17 cellular contexts compared by ENCODE assay signal in genomic region chr20:25059487-25059820, GRCh38. TPM values are rescaled to one million over a fixed set of nuclear protein-coding genes. Genes with fewer than 3 reads are reported as not detected.
A peak's percentile ranks its signal among the peaks of the same experiment; 100 is the strongest.
DNase-seq lines count a peak whose midpoint lies in the region; ATAC-seq and TF ChIP-seq lines count a peak whose summit lies in the region.
"Had no signal": no experiment of that assay in that cellular context is flagged by ENCODE, and none has a peak within 500 bp of the region (broad histone marks: within the 10 kb centered on the region; RNA-seq: fewer than 3 reads in every experiment).

No MANE protein-coding gene starts in this region.

- H3K4me1 Mint-ChIP-seq in T-helper 2 cell treated with Interferon-gamma antibody and Interleukin-4, amounts not matched to agents 5 μg/mL and 100 μg/mL, for 36 hours (ENCODE audit: low read depth) = peaks cover 33% of the 10 kb centered on the region
- peaks cover 15 to 44% (median 34%) of the 10 kb centered on the region in 4 donors for H3K4me1 Mint-ChIP-seq in naive thymus-derived CD8-positive, alpha-beta T cell
- H3K4me1 Mint-ChIP-seq in stimulated activated naive B cell treated with anti-CD40 and anti-IgM and Interleukin-4, amounts not matched to agents 10 μg/mL and 1 μg/mL and 100 μg/mL, for 72 hours = peaks cover 36 to 54% of the 10 kb centered on the region in 2 donors

- peaks cover 10% of the 10 kb centered on the region for H3K36me3 Mint-ChIP-seq in T-helper 2 cell treated with Interferon-gamma antibody and Interleukin-4, amounts not matched to agents 5 μg/mL and 100 μg/mL, for 36 hours (ENCODE audit: low read depth)
- peaks cover 0 to 6% (median 0%) of the 10 kb centered on the region in 3 donors for H3K36me3 Mint-ChIP-seq in naive thymus-derived CD8-positive, alpha-beta T cell
- H3K36me3 Mint-ChIP-seq in stimulated activated naive B cell treated with anti-CD40 and anti-IgM and Interleukin-4, amounts not matched to agents 10 μg/mL and 1 μg/mL and 100 μg/mL, for 72 hours = no peaks in the 10 kb centered on the region

- no peaks in the 10 kb centered on the region for H3K36me3 ChIP-seq in tibial nerve

- ATAC-seq in naive thymus-derived CD8-positive, alpha-beta T cell = no peak
- ATAC-seq in stimulated activated naive B cell treated with anti-CD40 and anti-IgM and Interleukin-4, amounts not matched to agents 10 μg/mL and 1 μg/mL and 100 μg/mL, for 72 hours (replicated peaks) = no peak
- ATAC-seq in HG03095 (IDR thresholded peaks at IDR 0.05; ENCODE audit: unreplicated experiment) = no peak

- no peak for TF ChIP-seq POLR2A in tibial nerve (IDR thresholded peaks at IDR 0.05)

- H3K4me1 ChIP-seq in tibial nerve = peaks cover 0 to 37% (median 31%) of the 10 kb centered on the region in 4 donors

- no peak overlapping the region for H3K4me3 ChIP-seq in coronary artery
- no peak overlapping the region for H3K4me3 ChIP-seq in tibial nerve

- peak overlapping the region; percentile 82 for H3K27ac Mint-ChIP-seq in T-helper 2 cell treated with Interferon-gamma antibody and Interleukin-4, amounts not matched to agents 5 μg/mL and 100 μg/mL, for 36 hours
- H3K27ac Mint-ChIP-seq in naive thymus-derived CD8-positive, alpha-beta T cell = peak overlapping the region; percentile 84 to 96 (median 94)
- no peak overlapping the region for H3K27ac Mint-ChIP-seq in stimulated activated naive B cell treated with anti-CD40 and anti-IgM and Interleukin-4, amounts not matched to agents 10 μg/mL and 1 μg/mL and 100 μg/mL, for 72 hours
- H3K27ac Mint-ChIP-seq: endodermal cell, progenitor cell of endocrine pancreas had no signal

- no peaks in the 10 kb centered on the region for H3K27me3 ChIP-seq in tibial nerve

- TF ChIP-seq CTCF in coronary artery (IDR thresholded peaks at IDR 0.05) = no peak
- no peak for TF ChIP-seq CTCF in tibial nerve (IDR thresholded peaks at IDR 0.05)

- H3K27ac ChIP-seq in coronary artery (peak overlapping the region; percentile 93 to 96), tibial nerve (peak overlapping the region; percentile 85 to 96 (median 94))
- H3K27ac ChIP-seq: 22Rv1 had no signal

- POLR2A ChIA-PET in naive thymus-derived CD8-positive, alpha-beta T cell (lab: Charles Lee) = interaction anchor here (1.2 to 4.8 kb wide), 10 partner anchors 16 to 1701 kb away, joined by 3 to 83 read pairs (median 21); partner anchors contain the start of genes APMAP, ENTPD6 and PYGB

- TF ChIP-seq EP300 in tibial nerve (IDR thresholded peaks at IDR 0.05) = no peak

- H3K9me3 Mint-ChIP-seq in T-helper 2 cell treated with Interferon-gamma antibody and Interleukin-4, amounts not matched to agents 5 μg/mL and 100 μg/mL, for 36 hours = no peaks in the 10 kb centered on the region
- H3K9me3 Mint-ChIP-seq in naive thymus-derived CD8-positive, alpha-beta T cell = no peaks in the 10 kb centered on the region
- H3K9me3 Mint-ChIP-seq in stimulated activated naive B cell treated with anti-CD40 and anti-IgM and Interleukin-4, amounts not matched to agents 10 μg/mL and 1 μg/mL and 100 μg/mL, for 72 hours = no peaks in the 10 kb centered on the region
- H3K9me3 Mint-ChIP-seq: endodermal cell had no signal

- peak overlapping the region; percentile 75 for H3K4me3 Mint-ChIP-seq in T-helper 2 cell treated with Interferon-gamma antibody and Interleukin-4, amounts not matched to agents 5 μg/mL and 100 μg/mL, for 36 hours
- H3K4me3 Mint-ChIP-seq in naive thymus-derived CD8-positive, alpha-beta T cell = peak overlapping the region; percentile 69 to 90 (median 82)
- no peak overlapping the region for H3K4me3 Mint-ChIP-seq in stimulated activated naive B cell treated with anti-CD40 and anti-IgM and Interleukin-4, amounts not matched to agents 10 μg/mL and 1 μg/mL and 100 μg/mL, for 72 hours
- H3K4me3 Mint-ChIP-seq: endodermal cell had no signal

- no peaks in the 10 kb centered on the region for H3K9me3 ChIP-seq in tibial nerve

- no peak for DNase-seq in T-helper 2 cell treated with Interferon-gamma antibody and Interleukin-4, amounts not matched to agents 5 μg/mL and 100 μg/mL, for 36 hours (ENCODE audit: low spot score)
- DNase-seq in T-helper 2 cell (no peak), coronary artery (ENCODE audit: low spot score) (peak; percentile 58), tibial nerve (ENCODE audit: low spot score in 2 of 2) (no peak), GF-D8 (lab: John Stamatoyannopoulos, UW) (no peak)
- no peak for DNase-seq in naive thymus-derived CD8-positive, alpha-beta T cell
- no peak for DNase-seq in stimulated activated naive B cell treated with anti-CD40 and anti-IgM and Interleukin-4, amounts not matched to agents 10 μg/mL and 1 μg/mL and 100 μg/mL, for 72 hours
- DNase-seq: activated T-cell treated with anti-CD3 and anti-CD28 coated beads for 4 hours; aorta; DMS 273 treated with DMSO at 0.1 percent for 48 hours; NCI-H187; stimulated activated CD4-positive, alpha-beta T cell treated with anti-CD3 and anti-CD28 coated beads, Interleukin-4, amount 100 ng/mL, for 1 hour had no signal

- H3K27me3 Mint-ChIP-seq in T-helper 2 cell treated with Interferon-gamma antibody and Interleukin-4, amounts not matched to agents 5 μg/mL and 100 μg/mL, for 36 hours (ENCODE audit: low read depth) = peaks cover 30% of the 10 kb centered on the region
- no peaks in the 10 kb centered on the region for H3K27me3 Mint-ChIP-seq in naive thymus-derived CD8-positive, alpha-beta T cell
- H3K27me3 Mint-ChIP-seq in stimulated activated naive B cell treated with anti-CD40 and anti-IgM and Interleukin-4, amounts not matched to agents 10 μg/mL and 1 μg/mL and 100 μg/mL, for 72 hours = no peaks in the 10 kb centered on the region

- 79 to 80% methylated on average over 5 of the region's 5 CpGs for WGBS in tibial nerve, 2 donors

RNA-seq across cellular contexts. Expression of gene ACSS1, which starts 1.5 kb away (rescaled TPM):
- total RNA-seq in naive thymus-derived CD8-positive, alpha-beta T cell = 10 to 100 TPM; 56.7 to 57.8 TPM
- 10 to 100 TPM; 45.2 to 48.2 (median 46.7) TPM for polyA plus RNA-seq in naive thymus-derived CD8-positive, alpha-beta T cell
- 10 to 100 TPM; 38.5 to 55.5 (median 42.2) TPM for total RNA-seq in tibial nerve

RNA-seq across cellular contexts. Expression of gene VSX1, which starts 22.5 kb away (rescaled TPM):
- not detected for total RNA-seq in naive thymus-derived CD8-positive, alpha-beta T cell
- not detected for polyA plus RNA-seq in naive thymus-derived CD8-positive, alpha-beta T cell
- total RNA-seq in tibial nerve = not detected
- total RNA-seq: aorta, endodermal cell, lung microvascular endothelial cell, progenitor cell of endocrine pancreas had no signal
- polyA plus RNA-seq: aorta had no signal

Comparison
In these comparisons a context has a peak if more than half of its experiments do, and no peak if none do; other contexts are left out.
1. H3K4me3 Mint-ChIP-seq: peak in T-helper 2 cell treated with Interferon-gamma antibody and Interleukin-4, amounts not matched to agents 5 μg/mL and 100 μg/mL, for 36 hours (single experiment) and naive thymus-derived CD8-positive, alpha-beta T cell (10 of 10); none in stimulated activated naive B cell treated with anti-CD40 and anti-IgM and Interleukin-4, amounts not matched to agents 10 μg/mL and 1 μg/mL and 100 μg/mL, for 72 hours (0 of 2).